ENCODE assay signal across 8 cellular contexts in the genomic region with DNA sequence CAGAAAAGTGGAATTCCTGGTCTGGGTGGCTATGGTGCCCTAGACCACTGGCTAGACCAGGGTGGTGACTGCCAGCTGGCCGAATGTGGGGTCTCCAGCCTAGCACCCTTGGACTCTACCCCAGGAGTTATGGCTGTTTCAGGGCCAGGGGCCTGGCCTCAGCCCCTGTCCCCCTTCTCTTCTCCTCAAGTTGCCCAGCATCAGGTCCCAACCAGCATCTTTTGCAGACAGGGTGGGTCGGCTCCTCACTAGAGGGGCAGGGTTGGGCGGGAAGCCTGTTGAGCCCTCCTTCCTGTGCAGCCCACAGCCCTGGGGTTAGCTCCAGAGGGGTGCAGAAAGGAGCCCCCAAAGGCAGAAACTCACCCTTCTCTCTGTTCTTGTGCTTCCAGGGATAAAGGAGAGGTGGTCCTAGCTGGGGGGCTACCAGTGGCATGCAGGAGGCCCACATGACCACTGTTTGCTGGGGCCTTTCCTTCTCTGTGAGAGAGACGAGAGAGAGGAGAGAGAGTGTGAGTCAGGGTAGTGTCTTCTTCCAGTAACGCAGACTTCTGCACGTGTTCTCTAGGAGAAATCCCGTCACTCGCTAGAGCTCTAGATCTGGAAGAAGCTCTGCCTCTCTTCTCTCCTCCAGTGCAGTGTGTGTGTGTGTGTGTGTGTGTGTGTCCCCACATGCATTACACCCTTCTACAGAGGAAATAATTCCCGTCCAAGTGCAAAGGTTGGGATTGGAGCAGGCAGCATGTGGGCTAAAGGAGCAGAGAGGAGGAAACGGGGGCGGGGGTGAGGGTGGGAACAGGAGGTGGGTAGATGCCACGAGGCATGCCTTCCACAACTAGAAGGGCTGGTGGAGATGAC.
DNase-seq lines count a peak whose midpoint lies in the region; ATAC-seq and TF ChIP-seq lines count a peak whose summit lies in the region.

No MANE protein-coding gene starts in this region.

- no peaks in the 10 kb centered on the region for H3K36me3 ChIP-seq in breast epithelium
- H3K36me3 ChIP-seq in suprapubic skin, result no peaks in the 10 kb centered on the region

- peak; percentile 12 for DNase-seq in activated T-cell treated with anti-CD3 and anti-CD28 coated beads, Interleukin-2, amount 50 U/mL, for 48 hours
- DNase-seq in activated T-cell treated with anti-CD3 and anti-CD28 coated beads, Interleukin-2, amount 50 U/mL, for 72 hours, result no peak
- DNase-seq in breast epithelium (ENCODE audit: low spot score in 2 of 2) (peak in 1 of 2 donors; percentile 27), left kidney (ENCODE audit: low read depth, low spot score) (peak; percentile 64), suprapubic skin (ENCODE audit: low spot score in 2 of 2) (peak in 1 of 2 donors; percentile 62), NCI-H345 treated with DMSO at 0.1 percent for 48 hours (lab: John Stamatoyannopoulos, UW; ENCODE audit: unreplicated experiment) (no peak), GF-D8 (lab: John Stamatoyannopoulos, UW) (no peak), GM13977 (ENCODE audit: low spot score) (no peak)

- WGBS in suprapubic skin, result 36% methylated on average over 10 of the region's 12 CpGs

- H3K4me1 ChIP-seq in breast epithelium (peaks cover 0 to 5% of the 10 kb centered on the region in 2 donors), suprapubic skin (peaks cover 50% of the 10 kb centered on the region)

- peaks cover 0 to 1% of the 10 kb centered on the region in 2 donors for H3K9me3 Mint-ChIP-seq in activated T-cell treated with anti-CD3 and anti-CD28 coated beads, Interleukin-2, amount 50 U/mL, for 72 hours

- no peaks in the 10 kb centered on the region for H3K9me3 ChIP-seq in breast epithelium
- no peaks in the 10 kb centered on the region for H3K9me3 ChIP-seq in suprapubic skin

- no peak for TF ChIP-seq EP300 in suprapubic skin (IDR thresholded peaks at IDR 0.05)

- H3K4me3 ChIP-seq in breast epithelium, result no peak overlapping the region
- H3K4me3 ChIP-seq in suprapubic skin, result no peak overlapping the region

- TF ChIP-seq CTCF in breast epithelium (IDR thresholded peaks at IDR 0.05) (no peak), suprapubic skin (IDR thresholded peaks at IDR 0.05) (no peak), GM13977 (IDR thresholded peaks at IDR 0.05; ENCODE audit: extremely low read depth, insufficient read depth, missing control alignments) (no peak)

- in situ Hi-C loops in GM13977 (cut with MboI; ENCODE audit: low pct_unique_long_range_greater_than_20kb, low sequenced_read_pairs, unreplicated experiment), result loop anchor here (25.0 kb wide), 1 partner anchor 662 kb away; no protein-coding TSS in a partner anchor

- no peak for ATAC-seq in activated T-cell treated with anti-CD3 and anti-CD28 coated beads, Interleukin-2, amount 50 U/mL, for 72 hours (replicated peaks in 1 of 2)

- H3K27ac ChIP-seq in breast epithelium (peak overlapping the region; percentile 50 to 89), suprapubic skin (peak overlapping the region; percentile 11)

- no peaks in the 10 kb centered on the region for H3K27me3 ChIP-seq in breast epithelium
- no peaks in the 10 kb centered on the region for H3K27me3 ChIP-seq in suprapubic skin

- H3K36me3 Mint-ChIP-seq in activated T-cell treated with anti-CD3 and anti-CD28 coated beads, Interleukin-2, amount 50 U/mL, for 72 hours (ENCODE audit: insufficient read depth in 2 of 2), result peaks cover 0 to 2% of the 10 kb centered on the region in 2 donors

- intact Hi-C loops in breast epithelium (cut with DNase I; ENCODE audit: low total_unique reads), result loop anchor here (10.0 kb wide), 1 partner anchor 1885 kb away; no protein-coding TSS in a partner anchor

- no peak overlapping the region for H3K27ac Mint-ChIP-seq in activated T-cell treated with anti-CD3 and anti-CD28 coated beads, Interleukin-2, amount 50 U/mL, for 72 hours

- no peak overlapping the region for H3K4me3 Mint-ChIP-seq in activated T-cell treated with anti-CD3 and anti-CD28 coated beads, Interleukin-2, amount 50 U/mL, for 72 hours

- H3K27me3 Mint-ChIP-seq in activated T-cell treated with anti-CD3 and anti-CD28 coated beads, Interleukin-2, amount 50 U/mL, for 72 hours (ENCODE audit: low read depth), result no peaks in the 10 kb centered on the region

- TF ChIP-seq POLR2A in breast epithelium (IDR thresholded peaks at IDR 0.05) (no peak), suprapubic skin (IDR thresholded peaks at IDR 0.05) (no peak)

- peaks cover 58% of the 10 kb centered on the region for H3K4me1 Mint-ChIP-seq in activated T-cell treated with anti-CD3 and anti-CD28 coated beads, Interleukin-2, amount 50 U/mL, for 72 hours (ENCODE audit: low read depth)

Comparison
In these comparisons a context has a peak if more than half of its experiments do, and no peak if none do; other contexts are left out.
1. DNase-seq: peak in activated T-cell treated with anti-CD3 and anti-CD28 coated beads, Interleukin-2, amount 50 U/mL, for 48 hours (2 of 2) and left kidney (single experiment); none in activated T-cell treated with anti-CD3 and anti-CD28 coated beads, Interleukin-2, amount 50 U/mL, for 72 hours (0 of 2), NCI-H345 treated with DMSO at 0.1 percent for 48 hours (single experiment), GF-D8 (single experiment) and GM13977 (single experiment).